In the genomic region with DNA sequence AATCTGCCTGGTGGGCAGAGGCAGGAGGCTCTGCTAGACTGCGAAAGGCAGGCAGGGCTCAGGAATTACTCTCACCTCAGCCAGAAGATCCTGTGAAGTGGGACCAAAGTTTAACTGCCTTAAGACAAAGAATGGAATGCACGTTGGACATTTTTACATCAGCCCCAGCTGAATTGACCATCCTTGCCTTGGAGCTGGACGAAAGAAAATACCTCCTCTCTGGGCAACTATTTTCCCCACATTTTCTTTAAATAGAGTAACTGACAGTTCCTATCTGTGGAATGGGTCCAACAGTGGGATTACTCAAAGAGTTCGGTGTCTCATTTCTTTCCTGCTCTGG, we compare ENCODE assay signal across 16 cellular contexts. TPM values are rescaled to one million over a fixed set of nuclear protein-coding genes. Genes with fewer than 3 reads are reported as not detected.
A peak's percentile ranks its signal among the peaks of the same experiment; 100 is the strongest.
DNase-seq lines count a peak whose midpoint lies in the region; ATAC-seq, FAIRE-seq and TF ChIP-seq lines count a peak whose summit lies in the region.
"Had no signal": no experiment of that assay in that cellular context is flagged by ENCODE, and none has a peak within 500 bp of the region (broad histone marks: within the 10 kb centered on the region; RNA-seq: fewer than 3 reads in every experiment).

No MANE protein-coding gene starts in this region.

- no peak for FAIRE-seq in HepG2 (lab: Jason Lieb, UNC)
- FAIRE-seq: A549, GM18507 had no signal

- H2AFZ ChIP-seq in HepG2 (ENCODE audit: low read length) (no peak overlapping the region), trophoblast cell (ENCODE audit: insufficient read depth, low read length, poor library complexity) (no peak overlapping the region)

- H4K8ac ChIP-seq in trophoblast cell (ENCODE audit: low read depth, low read length) = no peak overlapping the region

- intact Hi-C loops in HepG2 (cut with micrococcal nuclease; ENCODE audit: unreplicated experiment) = no loop called here
- intact Hi-C loops in right lobe of liver (cut with DNase I) = no loop called here
- intact Hi-C loops in aorta (cut with DNase I) = no loop called here
- intact Hi-C loops in left colon (cut with DNase I, micrococcal nuclease) = no loop called here

- H3K9me3 ChIP-seq in HepG2 (ENCODE audit: low read length) (no peaks in the 10 kb centered on the region), right lobe of liver (no peaks in the 10 kb centered on the region), trophoblast cell (ENCODE audit: insufficient read depth, low read depth, low read length) (no peaks in the 10 kb centered on the region), aorta (ENCODE audit: control insufficient read depth, low read length) (no peaks in the 10 kb centered on the region)
- H3K9me3 ChIP-seq: A549, Caco-2 had no signal

- no peak for TF ChIP-seq POLR2A in HepG2 (IDR thresholded peaks at IDR 0.05; ENCODE audit: insufficient read depth in 1 of 2, low read depth in 2 of 2, low read length in 2 of 2)
- TF ChIP-seq POLR2A in right lobe of liver (IDR thresholded peaks at IDR 0.05) = no peak

- TF ChIP-seq CTCF in HepG2 (CRISPR knock-in tag; IDR thresholded peaks at IDR 0.05) (no peak), right lobe of liver (IDR thresholded peaks at IDR 0.05) (no peak), fibroblast of the aortic adventitia (IDR thresholded peaks at IDR 0.05; ENCODE audit: insufficient read depth, low read length) (no peak)

- no TSS peak for BruUV-seq in HepG2 (replicated peaks; lab: Mats Ljungman, UMichigan)

- H3K14ac ChIP-seq in trophoblast cell (ENCODE audit: low read length) = no peak overlapping the region

- no peak overlapping the region for H3K23ac ChIP-seq in trophoblast cell (ENCODE audit: low read length)

- H4K12ac ChIP-seq in trophoblast cell (ENCODE audit: low read depth, low read length) = no peak overlapping the region

- POLR2A ChIA-PET in HepG2 (lab: Yijun Ruan, JAX) = no interaction called here

- H3K27me3 ChIP-seq in HepG2 (ENCODE audit: control insufficient read depth in 1 of 2, insufficient read depth in 2 of 2, low read length in 2 of 2) (no peaks in the 10 kb centered on the region), right lobe of liver (no peaks in the 10 kb centered on the region), trophoblast cell (ENCODE audit: insufficient read depth, low read length) (no peaks in the 10 kb centered on the region), aorta (ENCODE audit: control insufficient read depth in 1 of 2, insufficient read depth in 2 of 2, low read length in 1 of 2) (no peaks in the 10 kb centered on the region)

- no peak overlapping the region for H2BK120ac ChIP-seq in trophoblast cell (ENCODE audit: insufficient read depth, low read length, poor library complexity)

- H3K4me1 ChIP-seq in HepG2 (ENCODE audit: insufficient read depth, low read length) (0 out of 2 replicates have a peak, but pooled peaks cover 7% of the 10 kb centered on the region), right lobe of liver (no peaks in the 10 kb centered on the region), trophoblast cell (ENCODE audit: control insufficient read depth in 1 of 2, insufficient read depth in 2 of 2, low read length in 2 of 2) (peaks cover 8 to 17% of the 10 kb centered on the region in 2 experiments), aorta (ENCODE audit: control insufficient read depth in 1 of 2, insufficient read depth in 2 of 2, low read length in 2 of 2) (peaks cover 8% of the 10 kb centered on the region in 2 donors)
- H3K4me1 ChIP-seq: A549, Caco-2 had no signal

- no peak overlapping the region for H3K4ac ChIP-seq in trophoblast cell (ENCODE audit: low read depth, low read length)

- H3K36me3 ChIP-seq in HepG2 (replicated peaks in 1 of 2; ENCODE audit: control insufficient read depth in 1 of 2, insufficient read depth in 2 of 2, low read length in 2 of 2) = peaks cover 5 to 38% of the 10 kb centered on the region in 2 experiments; a peak in 3 of 5 replicates
- H3K36me3 ChIP-seq in right lobe of liver = peaks cover 0 to 9% (median 0%) of the 10 kb centered on the region in 4 donors
- H3K36me3 ChIP-seq in trophoblast cell (ENCODE audit: control insufficient read depth in 1 of 2, insufficient read depth in 2 of 2, low read length in 2 of 2) = peaks cover 17 to 37% of the 10 kb centered on the region in 2 experiments
- H3K36me3 ChIP-seq in aorta (ENCODE audit: control insufficient read depth in 1 of 2, insufficient read depth in 2 of 2, low read length in 1 of 2) = peaks cover 0 to 3% of the 10 kb centered on the region in 2 donors

- H3K27ac ChIP-seq in HepG2 (ENCODE audit: extremely low read length, insufficient read depth, low read length) (no peak overlapping the region), right lobe of liver (no peak overlapping the region), trophoblast cell (ENCODE audit: low read depth, low read length) (no peak overlapping the region), aorta (ENCODE audit: low read depth in 1 of 2, low read length in 2 of 2) (peak overlapping the region; percentile 25 to 97)
- H3K27ac ChIP-seq: A549 had no signal

- WGBS in HepG2 (ENCODE audit: low lambda C conversion rate) = 88% methylated on average over 4 of the region's 4 CpGs
- 88% methylated on average over 3 of the region's 4 CpGs for WGBS in right lobe of liver (ENCODE audit: insufficient coverage, low coverage, low lambda C conversion rate, missing lambda C conversion rate)
- no CpG with 5 or more reads among the region's 4 CpGs for WGBS in trophoblast cell (ENCODE audit: extremely low coverage, insufficient coverage, insufficient read length)
- 11 to 20% methylated on average over 4 of the region's 4 CpGs for WGBS in aorta, 2 donors

- no peak overlapping the region for H4K91ac ChIP-seq in trophoblast cell (ENCODE audit: low read depth, low read length)

- H3K4me3 ChIP-seq in HepG2 (replicated peaks in 1 of 3; ENCODE audit: insufficient read depth in 1 of 3, low read depth in 2 of 3, low read length in 3 of 3) (no peak overlapping the region), right lobe of liver (no peak overlapping the region), fibroblast of the aortic adventitia (ENCODE audit: low read depth, low read length) (no peak overlapping the region), trophoblast cell (ENCODE audit: low read depth, low read length) (no peak overlapping the region), aorta (ENCODE audit: low read length in 2 of 2) (no peak overlapping the region)
- H3K4me3 ChIP-seq: A549 had no signal

- TF ChIP-seq EP300 in HepG2 (IDR thresholded peaks at IDR 0.05; ENCODE audit: low read depth in 2 of 2, low read length in 2 of 2) (no peak), HepG2 (CRISPR knock-in tag; IDR thresholded peaks at IDR 0.05; ENCODE audit: borderline replicate concordance) (no peak)

- no peaks in the 10 kb centered on the region for H3K79me2 ChIP-seq in HepG2 (ENCODE audit: insufficient read depth, low read length)
- peaks cover 1% of the 10 kb centered on the region for H3K79me2 ChIP-seq in trophoblast cell (ENCODE audit: control insufficient read depth, insufficient read depth, low read length, poor library complexity)

- no peak overlapping the region for H2BK5ac ChIP-seq in trophoblast cell (ENCODE audit: low read depth, low read length, poor library complexity)

- DNase-seq in HepG2 (ENCODE audit: low spot score) (no peak), right lobe of liver (no peak), fibroblast of the aortic adventitia (ENCODE audit: low read depth) (peak; percentile 48), trophoblast cell (peak; percentile 52 to 77), aorta (no peak), left colon (no peak)
- no peak for DNase-seq in stimulated activated CD4-positive, alpha-beta T cell treated with anti-CD3 and anti-CD28 coated beads, Interleukin-12 subunit alpha, Interleukin-12 subunit beta, amount 100 ng/mL, for 4 hours
- DNase-seq: Caco-2, H9, NCI-H1417 treated with DMSO at 0.1 percent for 48 hours, NCI-H2029, NCI-H510A had no signal

- H2AK5ac ChIP-seq in trophoblast cell (ENCODE audit: low read length) = no peak overlapping the region

- H3K9ac ChIP-seq in HepG2 (ENCODE audit: insufficient read depth, low read depth, low read length) = no peak overlapping the region
- no peak overlapping the region for H3K9ac ChIP-seq in trophoblast cell (ENCODE audit: low read length)

- no peak overlapping the region for H3K4me2 ChIP-seq in HepG2 (ENCODE audit: low read depth, low read length)
- H3K4me2 ChIP-seq in trophoblast cell (ENCODE audit: low read length) = no peak overlapping the region
- H3K4me2 ChIP-seq: A549 had no signal

- no peaks in the 10 kb centered on the region for H3K79me1 ChIP-seq in trophoblast cell (ENCODE audit: low read length)

- no peak for TF ChIP-seq RAD21 in HepG2 (CRISPR knock-in tag; IDR thresholded peaks at IDR 0.05)

- CTCF ChIA-PET in HepG2 (lab: Yijun Ruan, JAX; ENCODE audit: low intra/inter-chr PET ratio, low total read pairs) = no interaction called here

- no peak overlapping the region for H3K18ac ChIP-seq in trophoblast cell (ENCODE audit: low read length)

- no peak overlapping the region for H2BK12ac ChIP-seq in trophoblast cell (ENCODE audit: low read length)

- H4K20me1 ChIP-seq in HepG2 (ENCODE audit: insufficient read depth, low read length) = no peaks in the 10 kb centered on the region

- no peak for ATAC-seq in HepG2
- ATAC-seq in right lobe of liver = no peak
- ATAC-seq in aorta (ENCODE audit: low FRiP score) = no peak
- no peak for ATAC-seq in esophagus mucosa
- no peak for ATAC-seq in left colon
- ATAC-seq: A549, Panc1 had no signal

- in situ Hi-C loops in HepG2 (cut with HindIII; ENCODE audit: extremely low pct_ligation_motif_present, low pct_unique_long_range_greater_than_20kb) = no loop called here

RNA-seq across cellular contexts. Expression of a gene that starts 28.7 kb away (rescaled TPM):
- total RNA-seq in HepG2 (2016; rRNA removed; fragmentation: Illumina TruSeq; extraction: Trizol) (5.3 and 7.0 TPM in 2 replicates), right lobe of liver (1 to 10 TPM; 1.5 to 3.2 (median 2.3) TPM), fibroblast of the aortic adventitia (ENCODE audit: low replicate concordance) (0.33 and 2.5 TPM in 2 replicates), aorta (10 to 100 TPM; 10.9 to 11.7 TPM), esophagus mucosa (5.4 TPM), left colon (10 to 100 TPM; 11.7 to 12.1 TPM)
- total RNA-seq in HepG2 (2016; cell fraction: cytosol; rRNA removed; fragmentation: Illumina TruSeq; extraction: Trizol; ENCODE audit: low read depth) = 1.7 and 2.5 TPM in 2 replicates
- total RNA-seq in HepG2 (2016; cell fraction: insoluble cytoplasmic fraction; rRNA removed; fragmentation: Illumina TruSeq; extraction: Trizol) = 6.0 and 6.5 TPM in 2 replicates
- total RNA-seq in HepG2 (2016; cell fraction: membrane; rRNA removed; fragmentation: Illumina TruSeq; extraction: Trizol) = 7.6 and 7.9 TPM in 2 replicates
- 4.8 and 7.4 TPM in 2 replicates for total RNA-seq in HepG2 (2016; cell fraction: nucleus; rRNA removed; fragmentation: Illumina TruSeq; extraction: Trizol)
- polyA plus RNA-seq in HepG2 (2011; rRNA removed) (12.8 and 14.9 TPM in 2 replicates), aorta (1 to 10 TPM; 1.8 to 4.8 TPM)
- 9.2 and 10.8 TPM in 2 replicates for polyA plus RNA-seq in HepG2 (2011; cell fraction: cytosol; rRNA removed)
- polyA plus RNA-seq in HepG2 (2011; cell fraction: nucleus; rRNA removed) = 15.3 and 17.1 TPM in 2 replicates
- polyA plus RNA-seq in HepG2 (2012) = 9.5 and 11.5 TPM in 2 replicates
- 2.9 TPM in 2 replicates for polyA plus RNA-seq in HepG2 (2016; cell fraction: cytosol; fragmentation: Illumina TruSeq; extraction: Trizol; ENCODE audit: low read depth)
- 9.5 and 11.4 TPM in 2 replicates for polyA plus RNA-seq in HepG2 (2016; cell fraction: insoluble cytoplasmic fraction; fragmentation: Illumina TruSeq; extraction: Trizol; ENCODE audit: low read depth)
- polyA plus RNA-seq in HepG2 (2016; cell fraction: membrane; fragmentation: Illumina TruSeq; extraction: Trizol; ENCODE audit: low read depth) = 8.3 and 9.3 TPM in 2 replicates
- polyA plus RNA-seq in HepG2 (2016; cell fraction: nucleus; fragmentation: Illumina TruSeq; extraction: Trizol; ENCODE audit: insufficient read depth, low read depth) = 13.5 and 14.3 TPM in 2 replicates
- 8.2 and 20.2 TPM in 2 replicates for polyA minus RNA-seq in HepG2 (2011; rRNA and poly(A)+ RNA removed; ENCODE audit: low replicate concordance)
- polyA minus RNA-seq in HepG2 (2011; cell fraction: cytosol; rRNA and poly(A)+ RNA removed) = 11.2 and 12.2 TPM in 2 replicates
- polyA minus RNA-seq in HepG2 (2011; cell fraction: nucleus; rRNA and poly(A)+ RNA removed) = 10.7 and 11.1 TPM in 2 replicates
- 92.5 and 95.1 TPM in 2 replicates for polyA plus RNA-seq in trophoblast cell (2013)

RNA-seq across cellular contexts. Expression of a gene that starts 45.9 kb away (rescaled TPM):
- total RNA-seq in HepG2 (2016; rRNA removed; fragmentation: Illumina TruSeq; extraction: Trizol) = 31.4 and 41.5 TPM in 2 replicates
- total RNA-seq in HepG2 (2016; cell fraction: cytosol; rRNA removed; fragmentation: Illumina TruSeq; extraction: Trizol; ENCODE audit: low read depth) = 21.2 TPM in 2 replicates
- total RNA-seq in HepG2 (2016; cell fraction: insoluble cytoplasmic fraction; rRNA removed; fragmentation: Illumina TruSeq; extraction: Trizol) = 29.0 and 39.7 TPM in 2 replicates
- total RNA-seq in HepG2 (2016; cell fraction: membrane; rRNA removed; fragmentation: Illumina TruSeq; extraction: Trizol) = 19.8 and 21.9 TPM in 2 replicates
- total RNA-seq in HepG2 (2016; cell fraction: nucleus; rRNA removed; fragmentation: Illumina TruSeq; extraction: Trizol) = 49.0 and 49.2 TPM in 2 replicates
- polyA plus RNA-seq in HepG2 (2011; rRNA removed) = 82.0 and 89.1 TPM in 2 replicates
- polyA plus RNA-seq in HepG2 (2011; cell fraction: cytosol; rRNA removed) = 59.3 and 68.4 TPM in 2 replicates
- 264 and 302 TPM in 2 replicates for polyA plus RNA-seq in HepG2 (2011; cell fraction: nucleus; rRNA removed)
- 34.0 and 40.7 TPM in 2 replicates for polyA plus RNA-seq in HepG2 (2012)
- polyA plus RNA-seq in HepG2 (2016; cell fraction: cytosol; fragmentation: Illumina TruSeq; extraction: Trizol; ENCODE audit: low read depth) = 8.0 and 8.4 TPM in 2 replicates
- 33.8 and 35.7 TPM in 2 replicates for polyA plus RNA-seq in HepG2 (2016; cell fraction: insoluble cytoplasmic fraction; fragmentation: Illumina TruSeq; extraction: Trizol; ENCODE audit: low read depth)
- 11.6 and 14.5 TPM in 2 replicates for polyA plus RNA-seq in HepG2 (2016; cell fraction: membrane; fragmentation: Illumina TruSeq; extraction: Trizol; ENCODE audit: low read depth)
- polyA plus RNA-seq in HepG2 (2016; cell fraction: nucleus; fragmentation: Illumina TruSeq; extraction: Trizol; ENCODE audit: insufficient read depth, low read depth) = 101 and 109 TPM in 2 replicates
- 181 and 249 TPM in 2 replicates for polyA minus RNA-seq in HepG2 (2011; rRNA and poly(A)+ RNA removed; ENCODE audit: low replicate concordance)
- 23.0 and 27.8 TPM in 2 replicates for polyA minus RNA-seq in HepG2 (2011; cell fraction: cytosol; rRNA and poly(A)+ RNA removed)
- 142 and 155 TPM in 2 replicates for polyA minus RNA-seq in HepG2 (2011; cell fraction: nucleus; rRNA and poly(A)+ RNA removed)
- total RNA-seq in right lobe of liver = 10 to 100 TPM; 27.8 to 44.1 (median 33.2) TPM
- 41.5 and 52.6 TPM in 2 replicates for total RNA-seq in fibroblast of the aortic adventitia (ENCODE audit: low replicate concordance)
- polyA plus RNA-seq in trophoblast cell (2013) = 68.1 and 72.0 TPM in 2 replicates
- total RNA-seq in aorta = 10 to 100 TPM; 63.7 to 73.2 TPM
- polyA plus RNA-seq in aorta = 10 to 100 TPM; 37.3 to 94.0 TPM
- 41.0 TPM for total RNA-seq in esophagus mucosa
- total RNA-seq in left colon = 10 to 100 TPM; 90.8 to 92.9 TPM

Comparison
In these comparisons a context has a peak if more than half of its experiments do, and no peak if none do; other contexts are left out.
1. DNase-seq: peak in fibroblast of the aortic adventitia (single experiment) and trophoblast cell (2 of 2); none in HepG2 (single experiment), right lobe of liver (0 of 3), aorta (0 of 2), left colon (0 of 2) and stimulated activated CD4-positive, alpha-beta T cell treated with anti-CD3 and anti-CD28 coated beads, Interleukin-12 subunit alpha, Interleukin-12 subunit beta, amount 100 ng/mL, for 4 hours (single experiment).
2. H3K27ac ChIP-seq: peak in aorta (2 of 2); none in HepG2 (single experiment), right lobe of liver (0 of 3) and trophoblast cell (single experiment).